In genomic region chr15:84142888-84143337, GRCh38 we compare ENCODE assay signal across 8 cellular contexts.
DNase-seq lines count a peak whose midpoint lies in the region; ATAC-seq lines count a peak whose summit lies in the region.

No MANE protein-coding gene starts in this region.

- H3K27ac Mint-ChIP-seq in activated CD4-positive, alpha-beta T cell treated with anti-CD3 and anti-CD28 coated beads, Interleukin-2, amount 10 ng/mL, durations not matched to agents 24 days and 14 days, result peak overlapping the region; percentile 8

- DNase-seq in NCI-H460 (ENCODE audit: extremely low read depth, low read depth) (peak; percentile 86), dermis microvascular lymphatic vessel endothelial cell (ENCODE audit: low read depth in 2 of 2) (peak; percentile 74 to 77), lung microvascular endothelial cell (ENCODE audit: low read depth in 2 of 2) (peak; percentile 79 to 88)
- DNase-seq in activated CD4-positive, alpha-beta T cell treated with anti-CD3 and anti-CD28 coated beads, Interleukin-2, amount 10 ng/mL, durations not matched to agents 24 days and 14 days, result peak; percentile 94
- peak; percentile 52 to 57 for DNase-seq in stimulated activated CD8-positive, alpha-beta memory T cell treated with anti-CD3 and anti-CD28 coated beads, Interleukin-15, amount 100 ng/mL, for 48 hours (ENCODE audit: low read depth in 2 of 2)

- H3K9ac ChIP-seq in BLaER1, result no peak overlapping the region

- no peaks in the 10 kb centered on the region for H3K9me3 ChIP-seq in BLaER1

- no peaks in the 10 kb centered on the region for H3K27me3 ChIP-seq in BLaER1

- H3K4me3 ChIP-seq in BLaER1, result no peak overlapping the region

- no peaks in the 10 kb centered on the region for H3K36me3 ChIP-seq in BLaER1

- peak overlapping the region; percentile 49 for H3K4me3 Mint-ChIP-seq in activated CD4-positive, alpha-beta T cell treated with anti-CD3 and anti-CD28 coated beads, Interleukin-2, amount 10 ng/mL, durations not matched to agents 24 days and 14 days

- H3K4me2 ChIP-seq in BLaER1, result peak overlapping the region; percentile 52

- H3K27ac ChIP-seq in BLaER1, result no peak overlapping the region

- peaks cover 16% of the 10 kb centered on the region for H3K4me1 ChIP-seq in BLaER1

- no peaks in the 10 kb centered on the region for H3K36me3 Mint-ChIP-seq in activated CD4-positive, alpha-beta T cell treated with anti-CD3 and anti-CD28 coated beads, Interleukin-2, amount 10 ng/mL, durations not matched to agents 24 days and 14 days (ENCODE audit: low read depth)

- no peaks in the 10 kb centered on the region for H4K20me1 ChIP-seq in BLaER1

- peak; percentile 96 for ATAC-seq in GM18907 (IDR thresholded peaks at IDR 0.05; ENCODE audit: unreplicated experiment)
- peak; percentile 89 for ATAC-seq in HG03135 (IDR thresholded peaks at IDR 0.05; ENCODE audit: unreplicated experiment)

- intact Hi-C loops in activated CD4-positive, alpha-beta T cell treated with anti-CD3 and anti-CD28 coated beads, Interleukin-2, amount 10 ng/mL, durations not matched to agents 24 days and 14 days (cut with micrococcal nuclease), result no loop called here

- peaks cover 10% of the 10 kb centered on the region for H3K27me3 Mint-ChIP-seq in activated CD4-positive, alpha-beta T cell treated with anti-CD3 and anti-CD28 coated beads, Interleukin-2, amount 10 ng/mL, durations not matched to agents 24 days and 14 days

- peaks cover 11% of the 10 kb centered on the region for H3K4me1 Mint-ChIP-seq in activated CD4-positive, alpha-beta T cell treated with anti-CD3 and anti-CD28 coated beads, Interleukin-2, amount 10 ng/mL, durations not matched to agents 24 days and 14 days

- H3K9me3 Mint-ChIP-seq in activated CD4-positive, alpha-beta T cell treated with anti-CD3 and anti-CD28 coated beads, Interleukin-2, amount 10 ng/mL, durations not matched to agents 24 days and 14 days, result no peaks in the 10 kb centered on the region
